Comparison of ENCODE assay signal across 8 cellular contexts in genomic region chr6:35343092-35343834, GRCh38. TPM values are rescaled to one million over a fixed set of nuclear protein-coding genes. Genes with fewer than 3 reads are reported as not detected.
DNase-seq lines count a peak whose midpoint lies in the region; ATAC-seq and TF ChIP-seq lines count a peak whose summit lies in the region.

No MANE protein-coding gene starts in this region.

- TF ChIP-seq CTCF in WTC11 (IDR thresholded peaks at IDR 0.05), result no peak

- no peak for DNase-seq in activated T-cell treated with anti-CD3 and anti-CD28 coated beads, Interleukin-2, amount 50 U/mL, for 4 hours
- DNase-seq in activated T-cell treated with anti-CD3 and anti-CD28 coated beads, Interleukin-2, amount 50 U/mL, for 1 hour, result no peak
- DNase-seq in WTC11 (ENCODE audit: low spot score) (no peak), Right ventricle myocardium superior (peak; percentile 79), posterior vena cava (ENCODE audit: low spot score) (peak; percentile 89), LoVo (ENCODE audit: low spot score) (no peak), NCI-H345 treated with DMSO at 0.1 percent for 48 hours (lab: John Stamatoyannopoulos, UW; ENCODE audit: unreplicated experiment) (no peak)

- H3K9me3 Mint-ChIP-seq in activated T-cell treated with anti-CD3 and anti-CD28 coated beads, Interleukin-2, amount 50 U/mL, for 4 hours, result no peaks in the 10 kb centered on the region
- H3K9me3 Mint-ChIP-seq in WTC11, result peaks cover 6% of the 10 kb centered on the region

- peaks cover 48% of the 10 kb centered on the region for H3K4me1 Mint-ChIP-seq in activated T-cell treated with anti-CD3 and anti-CD28 coated beads, Interleukin-2, amount 50 U/mL, for 4 hours (ENCODE audit: low read depth)
- H3K4me1 Mint-ChIP-seq in WTC11, result peaks cover 20% of the 10 kb centered on the region

- CTCF ChIA-PET in WTC11 (lab: Charles Lee), result interaction anchor here (0.5 to 6.8 kb wide), 20 partner anchors 8 to 292 kb away, joined by 3 to 157 read pairs (median 6); partner anchors contain the start of genes DEF6, FANCE, RPL10A and TEAD3

- H3K27me3 Mint-ChIP-seq in activated T-cell treated with anti-CD3 and anti-CD28 coated beads, Interleukin-2, amount 50 U/mL, for 4 hours (ENCODE audit: low read depth), result no peaks in the 10 kb centered on the region
- H3K27me3 Mint-ChIP-seq in WTC11 (ENCODE audit: low read depth), result peaks cover under 1% of the 10 kb centered on the region; the same call in 1 of the 2 replicates

- no peak overlapping the region for H3K27ac Mint-ChIP-seq in WTC11

- no peak for ATAC-seq in activated T-cell treated with anti-CD3 and anti-CD28 coated beads, Interleukin-2, amount 50 U/mL, for 4 hours
- ATAC-seq in WTC11 (no peak), Right ventricle myocardium superior (ENCODE audit: poor library complexity) (no peak), HG02642 (IDR thresholded peaks at IDR 0.05; ENCODE audit: poor library complexity, unreplicated experiment) (no peak)

- intact Hi-C loops in Right ventricle myocardium superior (cut with DNase I), result no loop called here
- intact Hi-C loops in posterior vena cava (cut with DNase I), result loop anchor here in 1 of 2 donors (5.0 kb wide), 1 partner anchor 74 kb away; no protein-coding TSS in a partner anchor

- POLR2A ChIA-PET in WTC11 (lab: Charles Lee), result interaction anchor here (0.6 to 1.0 kb wide), 4 partner anchors 48 to 147 kb away, joined by 3 to 7 read pairs (median 4); no protein-coding TSS in a partner anchor

- peak overlapping the region; percentile 88 for H3K4me3 Mint-ChIP-seq in activated T-cell treated with anti-CD3 and anti-CD28 coated beads, Interleukin-2, amount 50 U/mL, for 4 hours
- peak overlapping the region; percentile 86 for H3K4me3 Mint-ChIP-seq in WTC11

- peaks cover 8% of the 10 kb centered on the region for H3K36me3 Mint-ChIP-seq in activated T-cell treated with anti-CD3 and anti-CD28 coated beads, Interleukin-2, amount 50 U/mL, for 4 hours (ENCODE audit: insufficient read depth)
- peaks cover 2% of the 10 kb centered on the region; the same call in 1 of the 2 replicates for H3K36me3 Mint-ChIP-seq in WTC11

TF ChIP-seq in WTC11, 78 proteins besides CTCF, POLR2A, EP300 and RAD21 (continues in another document):
- no peak for TF ChIP-seq ZSCAN18 (CRISPR knock-in tag; IDR thresholded peaks at IDR 0.05)
- TF ChIP-seq ZNF219 (CRISPR knock-in tag; IDR thresholded peaks at IDR 0.05; ENCODE audit: borderline replicate concordance), result no peak
- TF ChIP-seq NR3C1 (CRISPR knock-in tag; conservative IDR thresholded peaks at IDR 0.05; ENCODE audit: low read depth), result no peak
- no peak for TF ChIP-seq PRDM15 (CRISPR knock-in tag; IDR thresholded peaks at IDR 0.05)
- no peak for TF ChIP-seq GRHL2 (CRISPR knock-in tag; IDR thresholded peaks at IDR 0.05; ENCODE audit: insufficient replicate concordance, severe bottlenecking)
- TF ChIP-seq, protein P1, sequence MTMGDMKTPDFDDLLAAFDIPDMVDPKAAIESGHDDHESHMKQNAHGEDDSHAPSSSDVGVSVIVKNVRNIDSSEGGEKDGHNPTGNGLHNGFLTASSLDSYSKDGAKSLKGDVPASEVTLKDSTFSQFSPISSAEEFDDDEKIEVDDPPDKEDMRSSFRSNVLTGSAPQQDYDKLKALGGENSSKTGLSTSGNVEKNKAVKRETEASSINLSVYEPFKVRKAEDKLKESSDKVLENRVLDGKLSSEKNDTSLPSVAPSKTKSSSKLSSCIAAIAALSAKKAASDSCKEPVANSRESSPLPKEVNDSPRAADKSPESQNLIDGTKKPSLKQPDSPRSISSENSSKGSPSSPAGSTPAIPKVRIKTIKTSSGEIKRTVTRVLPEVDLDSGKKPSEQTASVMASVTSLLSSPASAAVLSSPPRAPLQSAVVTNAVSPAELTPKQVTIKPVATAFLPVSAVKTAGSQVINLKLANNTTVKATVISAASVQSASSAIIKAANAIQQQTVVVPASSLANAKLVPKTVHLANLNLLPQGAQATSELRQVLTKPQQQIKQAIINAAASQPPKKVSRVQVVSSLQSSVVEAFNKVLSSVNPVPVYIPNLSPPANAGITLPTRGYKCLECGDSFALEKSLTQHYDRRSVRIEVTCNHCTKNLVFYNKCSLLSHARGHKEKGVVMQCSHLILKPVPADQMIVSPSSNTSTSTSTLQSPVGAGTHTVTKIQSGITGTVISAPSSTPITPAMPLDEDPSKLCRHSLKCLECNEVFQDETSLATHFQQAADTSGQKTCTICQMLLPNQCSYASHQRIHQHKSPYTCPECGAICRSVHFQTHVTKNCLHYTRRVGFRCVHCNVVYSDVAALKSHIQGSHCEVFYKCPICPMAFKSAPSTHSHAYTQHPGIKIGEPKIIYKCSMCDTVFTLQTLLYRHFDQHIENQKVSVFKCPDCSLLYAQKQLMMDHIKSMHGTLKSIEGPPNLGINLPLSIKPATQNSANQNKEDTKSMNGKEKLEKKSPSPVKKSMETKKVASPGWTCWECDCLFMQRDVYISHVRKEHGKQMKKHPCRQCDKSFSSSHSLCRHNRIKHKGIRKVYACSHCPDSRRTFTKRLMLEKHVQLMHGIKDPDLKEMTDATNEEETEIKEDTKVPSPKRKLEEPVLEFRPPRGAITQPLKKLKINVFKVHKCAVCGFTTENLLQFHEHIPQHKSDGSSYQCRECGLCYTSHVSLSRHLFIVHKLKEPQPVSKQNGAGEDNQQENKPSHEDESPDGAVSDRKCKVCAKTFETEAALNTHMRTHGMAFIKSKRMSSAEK (CRISPR knock-in tag; IDR thresholded peaks at IDR 0.05; ENCODE audit: borderline replicate concordance), result no peak
- TF ChIP-seq FOXJ3 (CRISPR knock-in tag; IDR thresholded peaks at IDR 0.05; ENCODE audit: borderline replicate concordance), result no peak

RNA-seq across cellular contexts. Expression of gene PPARD, which starts 0.9 kb away (rescaled TPM):
- total RNA-seq in activated T-cell treated with anti-CD3 and anti-CD28 coated beads, Interleukin-2, amount 50 U/mL, for 4 hours, result 10 to 100 TPM; 15.4 to 17.4 (median 16.9) TPM
- 14.7 to 17.1 TPM (median 16.8 TPM) in 3 replicates for total RNA-seq in WTC11 (2021)
- 12.8 TPM for total RNA-seq in Right ventricle myocardium superior
- total RNA-seq in posterior vena cava, result 10 to 100 TPM; 16.3 to 19.8 TPM

RNA-seq across cellular contexts. Expression of gene DEF6, which starts 45.6 kb away (rescaled TPM):
- total RNA-seq in activated T-cell treated with anti-CD3 and anti-CD28 coated beads, Interleukin-2, amount 50 U/mL, for 4 hours, result 10 to 100 TPM; 63.0 to 72.7 (median 68.9) TPM
- 11.3 to 12.8 TPM (median 11.4 TPM) in 3 replicates for total RNA-seq in WTC11 (2021)
- total RNA-seq in Right ventricle myocardium superior, result 0.97 TPM
- total RNA-seq in posterior vena cava, result 1 to 10 TPM; 5.5 to 6.0 TPM

Comparison
In these comparisons a context has a peak if more than half of its experiments do, and no peak if none do; other contexts are left out.
1. DNase-seq: peak in Right ventricle myocardium superior (single experiment) and posterior vena cava (single experiment); none in activated T-cell treated with anti-CD3 and anti-CD28 coated beads, Interleukin-2, amount 50 U/mL, for 4 hours (single experiment), activated T-cell treated with anti-CD3 and anti-CD28 coated beads, Interleukin-2, amount 50 U/mL, for 1 hour (single experiment), WTC11 (single experiment), LoVo (single experiment) and NCI-H345 treated with DMSO at 0.1 percent for 48 hours (single experiment).